ENCODE assay signal across 8 cellular contexts in genomic region chr17:45130640-45131293, GRCh38. TPM values are rescaled to one million over a fixed set of nuclear protein-coding genes. Genes with fewer than 3 reads are reported as not detected.
DNase-seq lines count a peak whose midpoint lies in the region; ATAC-seq, FAIRE-seq and TF ChIP-seq lines count a peak whose summit lies in the region.
"Had no signal": no experiment of that assay in that cellular context is flagged by ENCODE, and none has a peak within 500 bp of the region (broad histone marks: within the 10 kb centered on the region; RNA-seq: fewer than 3 reads in every experiment).

No MANE protein-coding gene starts in this region.

- CTCF ChIA-PET in HCT116 (lab: Charles Lee): interaction anchor here (0.6 to 1.5 kb wide), 4 partner anchors 22 to 1474 kb away, joined by 3 to 6 read pairs (median 4); partner anchors contain the start of gene NMT1

- H3K9ac ChIP-seq in HCT116 (ENCODE audit: low read length): peak overlapping the region; percentile 82
- H3K9ac ChIP-seq in kidney (ENCODE audit: low read length in 2 of 2): no peak overlapping the region

- no peak for TF ChIP-seq CTCF in HCT116 (IDR thresholded peaks at IDR 0.05 in 2 of 3, conservative IDR thresholded peaks at IDR 0.05 in 1 of 3; ENCODE audit: borderline replicate concordance in 1 of 3, insufficient read depth in 1 of 3, low read depth in 2 of 3, low read length in 2 of 3)
- TF ChIP-seq CTCF in kidney (IDR thresholded peaks at IDR 0.05; ENCODE audit: borderline replicate concordance, extremely low read depth, insufficient read depth): no peak
- TF ChIP-seq CTCF in stomach (IDR thresholded peaks at IDR 0.05): no peak

- DNase-seq in HCT116 (ENCODE audit: low read depth, low spot score) (no peak), kidney (peak; percentile 63), stomach (no peak), hypothalamus (lab: John Stamatoyannopoulos, UW) (no peak), NOMO-1 treated with dmso at 0.1 percent for 144 hours (lab: John Stamatoyannopoulos, UW; ENCODE audit: unreplicated experiment) (no peak)
- no peak for DNase-seq in activated T-helper 2 cell treated with anti-CD3 and anti-CD28 coated beads, Interferon-gamma antibody, Interleukin-2, Interleukin-4, amounts not matched to agents 10 μg/mL and 5 μg/mL and 100 μg/mL, durations not matched to agents 14 hours and 24 hours and 36 hours (ENCODE audit: low spot score)

- POLR2A ChIA-PET in HCT116 (lab: Charles Lee): interaction anchor here (3.2 kb wide), 1 partner anchor 18 kb away, joined by 15 read pairs; the partner anchor contains the start of gene HEXIM1

- no peak for TF ChIP-seq POLR2A in HCT116 (IDR thresholded peaks at IDR 0.05; ENCODE audit: borderline replicate concordance, extremely low read depth, insufficient read depth, insufficient read length)
- TF ChIP-seq POLR2A in stomach (IDR thresholded peaks at IDR 0.05): no peak

- peak overlapping the region; percentile 2 for H3K4me3 Mint-ChIP-seq in activated T-helper 2 cell treated with anti-CD3 and anti-CD28 coated beads, Interferon-gamma antibody, Interleukin-2, Interleukin-4, amounts not matched to agents 10 μg/mL and 5 μg/mL and 100 μg/mL, durations not matched to agents 14 hours and 24 hours and 36 hours (ENCODE audit: low read depth)

- intact Hi-C loops in HCT116 (cut with micrococcal nuclease): loop anchor here (5.0 to 10.0 kb wide), 3 partner anchors 68 to 356 kb away; partner anchors contain the start of gene NMT1
- intact Hi-C loops in activated T-helper 2 cell treated with anti-CD3 and anti-CD28 coated beads, Interferon-gamma antibody, Interleukin-2, Interleukin-4, amounts not matched to agents 10 μg/mL and 5 μg/mL and 100 μg/mL, durations not matched to agents 14 hours and 24 hours and 36 hours (cut with micrococcal nuclease): loop anchor here (5.0 kb wide), 2 partner anchors 233 to 353 kb away; partner anchors contain the start of gene EFTUD2
- intact Hi-C loops in kidney (cut with DNase I): loop anchor here (10.0 kb wide), 1 partner anchor 64 kb away; no protein-coding TSS in a partner anchor
- intact Hi-C loops in stomach (cut with DNase I; ENCODE audit: low total_unique reads): no loop called here

- peaks cover 7% of the 10 kb centered on the region for H3K4me1 Mint-ChIP-seq in activated T-helper 2 cell treated with anti-CD3 and anti-CD28 coated beads, Interferon-gamma antibody, Interleukin-2, Interleukin-4, amounts not matched to agents 10 μg/mL and 5 μg/mL and 100 μg/mL, durations not matched to agents 14 hours and 24 hours and 36 hours (ENCODE audit: low read depth)

- peaks cover 8% of the 10 kb centered on the region for H3K27me3 Mint-ChIP-seq in activated T-helper 2 cell treated with anti-CD3 and anti-CD28 coated beads, Interferon-gamma antibody, Interleukin-2, Interleukin-4, amounts not matched to agents 10 μg/mL and 5 μg/mL and 100 μg/mL, durations not matched to agents 14 hours and 24 hours and 36 hours (ENCODE audit: low read depth)

- ATAC-seq in HCT116: no peak
- ATAC-seq in HG03095 (IDR thresholded peaks at IDR 0.05; ENCODE audit: unreplicated experiment): no peak
- ATAC-seq: left lung had no signal

- H3K79me2 ChIP-seq in HCT116 (ENCODE audit: insufficient read depth, low read length): peaks cover 54% of the 10 kb centered on the region

- FAIRE-seq in kidney (lab: Jason Lieb, UNC): no peak

- H3K4me1 ChIP-seq in HCT116 (ENCODE audit: control insufficient read depth in 1 of 2, insufficient read depth in 2 of 2, low read length in 2 of 2): peaks cover 54 to 73% of the 10 kb centered on the region in 2 experiments
- H3K4me1 ChIP-seq in kidney (ENCODE audit: control insufficient read depth in 1 of 2, insufficient read depth in 1 of 2, low read depth in 1 of 2, low read length in 2 of 2): peaks cover 6 to 22% of the 10 kb centered on the region in 2 donors
- peaks cover 47 to 73% (median 67%) of the 10 kb centered on the region in 4 donors for H3K4me1 ChIP-seq in stomach

- 77 to 85% (median 82%) methylated on average over 8 of the region's 8 CpGs for WGBS in stomach, 5 donors

- H3K36me3 Mint-ChIP-seq in activated T-helper 2 cell treated with anti-CD3 and anti-CD28 coated beads, Interferon-gamma antibody, Interleukin-2, Interleukin-4, amounts not matched to agents 10 μg/mL and 5 μg/mL and 100 μg/mL, durations not matched to agents 14 hours and 24 hours and 36 hours (ENCODE audit: low read depth): no peaks in the 10 kb centered on the region

- TF ChIP-seq EP300 in stomach (IDR thresholded peaks at IDR 0.05): no peak

- H3K4me3 ChIP-seq in HCT116 (replicated peaks in 1 of 2; ENCODE audit: low read depth in 1 of 2, low read length in 2 of 2) (peak overlapping the region; percentile 84 to 86; a peak in 3 of 4 replicates), kidney (ENCODE audit: low read length in 2 of 2) (peak overlapping the region in 1 of 2 donors; percentile 60), stomach (peak overlapping the region; percentile 88 to 94 (median 92))

- RAD21 ChIA-PET in HCT116 (lab: Charles Lee; ENCODE audit: low non-redundant PET in 1 of 2, low total read pairs in 2 of 2, uncharacterized antibody in 2 of 2, unreplicated experiment in 2 of 2): no interaction called here

- no TSS peak for BruUV-seq in HCT116 (replicated peaks; lab: Mats Ljungman, UMichigan)

- no peaks in the 10 kb centered on the region for H3K9me3 Mint-ChIP-seq in activated T-helper 2 cell treated with anti-CD3 and anti-CD28 coated beads, Interferon-gamma antibody, Interleukin-2, Interleukin-4, amounts not matched to agents 10 μg/mL and 5 μg/mL and 100 μg/mL, durations not matched to agents 14 hours and 24 hours and 36 hours

- H3K9me2 ChIP-seq in HCT116 (ENCODE audit: insufficient read depth): no peaks in the 10 kb centered on the region

- H3K27me3 ChIP-seq in HCT116 (ENCODE audit: insufficient read depth, low read length): no peaks in the 10 kb centered on the region
- no peaks in the 10 kb centered on the region for H3K27me3 ChIP-seq in stomach
- H3K27me3 ChIP-seq: left lung had no signal

- H3K36me3 ChIP-seq in HCT116 (ENCODE audit: control insufficient read depth in 1 of 2, insufficient read depth in 2 of 2, low read length in 2 of 2) (no peaks in the 10 kb centered on the region), kidney (ENCODE audit: control insufficient read depth in 1 of 2, insufficient read depth in 2 of 2, low read length in 2 of 2) (no peaks in the 10 kb centered on the region), stomach (no peaks in the 10 kb centered on the region)
- H3K36me3 ChIP-seq: left lung had no signal

- H3K27ac Mint-ChIP-seq in activated T-helper 2 cell treated with anti-CD3 and anti-CD28 coated beads, Interferon-gamma antibody, Interleukin-2, Interleukin-4, amounts not matched to agents 10 μg/mL and 5 μg/mL and 100 μg/mL, durations not matched to agents 14 hours and 24 hours and 36 hours: no peak overlapping the region

- no peak for TF ChIP-seq RAD21 in HCT116 (IDR thresholded peaks at IDR 0.05; ENCODE audit: low read depth)

- no peak overlapping the region for H2AFZ ChIP-seq in HCT116 (ENCODE audit: low read depth, low read length, poor library complexity, severe bottlenecking)

- H4K20me1 ChIP-seq in HCT116 (ENCODE audit: insufficient read depth): no peaks in the 10 kb centered on the region

- H3K27ac ChIP-seq in HCT116 (ENCODE audit: low read depth, low read length) (peak overlapping the region; percentile 89), kidney (ENCODE audit: low read depth in 2 of 2, low read length in 2 of 2) (no peak overlapping the region), stomach (peak overlapping the region; percentile 83 to 99 (median 96))

- peak overlapping the region; percentile 100 for H3K4me2 ChIP-seq in HCT116 (ENCODE audit: low read length)

- H3K9me3 ChIP-seq in HCT116 (ENCODE audit: control insufficient read depth in 1 of 2, insufficient read depth in 1 of 2, low read depth in 1 of 2, low read length in 2 of 2): no peaks in the 10 kb centered on the region
- no peaks in the 10 kb centered on the region for H3K9me3 ChIP-seq in kidney (ENCODE audit: control insufficient read depth in 1 of 2, low read length in 2 of 2)
- H3K9me3 ChIP-seq in stomach: no peaks in the 10 kb centered on the region
- H3K9me3 ChIP-seq: left lung had no signal

TF ChIP-seq in HCT116, 20 proteins besides CTCF, POLR2A, EP300 and RAD21 (continues in another document):
- TF ChIP-seq POLR2AphosphoS5 (IDR thresholded peaks at IDR 0.05; ENCODE audit: low read depth, low read length): no peak

RNA-seq across cellular contexts. Expression of gene PLCD3, which starts 1.5 kb away (rescaled TPM):
- 197 TPM for total RNA-seq in HCT116 (2021; ENCODE audit: unreplicated experiment)
- polyA plus RNA-seq in HCT116 (2012): 109 and 122 TPM in 2 replicates
- 4.0 and 4.4 TPM in 2 replicates for total RNA-seq in activated T-helper 2 cell treated with anti-CD3 and anti-CD28 coated beads, Interferon-gamma antibody, Interleukin-2, Interleukin-4, amounts not matched to agents 10 μg/mL and 5 μg/mL and 100 μg/mL, durations not matched to agents 14 hours and 24 hours and 36 hours
- total RNA-seq in kidney: 111 TPM
- 14.8 TPM for polyA plus RNA-seq in kidney (ENCODE audit: insufficient read depth, low read depth, low replicate concordance)
- total RNA-seq in stomach: 100 to 1,000 TPM in 1 of 5 donors, 10 to 100 TPM in 3, 1 to 10 TPM in 1; 7.6 to 215 (median 31.0) TPM
- 100 to 1,000 TPM in 1 of 3 donors, 10 to 100 TPM in 2; 17.2 to 106 (median 53.2) TPM for polyA plus RNA-seq in stomach

RNA-seq across cellular contexts. Expression of gene ACBD4, which starts 4.7 kb away (rescaled TPM):
- 13.6 TPM for total RNA-seq in HCT116 (2021; ENCODE audit: unreplicated experiment)
- 6.1 and 9.5 TPM in 2 replicates for polyA plus RNA-seq in HCT116 (2012)
- total RNA-seq in activated T-helper 2 cell treated with anti-CD3 and anti-CD28 coated beads, Interferon-gamma antibody, Interleukin-2, Interleukin-4, amounts not matched to agents 10 μg/mL and 5 μg/mL and 100 μg/mL, durations not matched to agents 14 hours and 24 hours and 36 hours: 12.8 and 15.9 TPM in 2 replicates
- 19.2 TPM for total RNA-seq in kidney
- polyA plus RNA-seq in kidney (ENCODE audit: insufficient read depth, low read depth, low replicate concordance): 46.3 TPM
- total RNA-seq in stomach: 10 to 100 TPM in 3 of 5 donors, 1 to 10 TPM in 2; 4.6 to 24.6 (median 15.2) TPM
- polyA plus RNA-seq in stomach: 10 to 100 TPM; 16.1 to 23.1 (median 18.1) TPM

RNA-seq across cellular contexts. Expression of gene HEXIM1, which starts 17.5 kb away (rescaled TPM):
- total RNA-seq in HCT116 (2021; ENCODE audit: unreplicated experiment): 58.0 TPM
- 29.6 and 33.0 TPM in 2 replicates for polyA plus RNA-seq in HCT116 (2012)
- total RNA-seq in activated T-helper 2 cell treated with anti-CD3 and anti-CD28 coated beads, Interferon-gamma antibody, Interleukin-2, Interleukin-4, amounts not matched to agents 10 μg/mL and 5 μg/mL and 100 μg/mL, durations not matched to agents 14 hours and 24 hours and 36 hours: 46.4 and 48.1 TPM in 2 replicates
- 34.7 TPM for total RNA-seq in kidney
- polyA plus RNA-seq in kidney (ENCODE audit: insufficient read depth, low read depth, low replicate concordance): 25.0 TPM
- 10 to 100 TPM in 3 of 5 donors, 1 to 10 TPM in 2; 6.4 to 23.8 (median 13.0) TPM for total RNA-seq in stomach
- 10 to 100 TPM; 15.4 to 20.5 (median 16.1) TPM for polyA plus RNA-seq in stomach

RNA-seq across cellular contexts. Expression of gene HEXIM2, which starts 30.9 kb away (rescaled TPM):
- total RNA-seq in HCT116 (2021; ENCODE audit: unreplicated experiment): 13.5 TPM
- polyA plus RNA-seq in HCT116 (2012): 14.1 and 18.1 TPM in 2 replicates
- total RNA-seq in activated T-helper 2 cell treated with anti-CD3 and anti-CD28 coated beads, Interferon-gamma antibody, Interleukin-2, Interleukin-4, amounts not matched to agents 10 μg/mL and 5 μg/mL and 100 μg/mL, durations not matched to agents 14 hours and 24 hours and 36 hours: 7.5 and 7.8 TPM in 2 replicates
- total RNA-seq in kidney: 6.2 TPM
- 29.1 TPM for polyA plus RNA-seq in kidney (ENCODE audit: insufficient read depth, low read depth, low replicate concordance)
- 10 to 100 TPM in 2 of 5 donors, 1 to 10 TPM in 2, under 1 TPM in 1; 0.92 to 34.4 (median 6.7) TPM for total RNA-seq in stomach
- 10 to 100 TPM; 10.8 to 12.5 (median 11.1) TPM for polyA plus RNA-seq in stomach

Comparison
In these comparisons a context has a peak if more than half of its experiments do, and no peak if none do; other contexts are left out.
1. H3K27ac ChIP-seq: peak in HCT116 (single experiment) and stomach (5 of 5); none in kidney (0 of 2).